In the genomic region with DNA sequence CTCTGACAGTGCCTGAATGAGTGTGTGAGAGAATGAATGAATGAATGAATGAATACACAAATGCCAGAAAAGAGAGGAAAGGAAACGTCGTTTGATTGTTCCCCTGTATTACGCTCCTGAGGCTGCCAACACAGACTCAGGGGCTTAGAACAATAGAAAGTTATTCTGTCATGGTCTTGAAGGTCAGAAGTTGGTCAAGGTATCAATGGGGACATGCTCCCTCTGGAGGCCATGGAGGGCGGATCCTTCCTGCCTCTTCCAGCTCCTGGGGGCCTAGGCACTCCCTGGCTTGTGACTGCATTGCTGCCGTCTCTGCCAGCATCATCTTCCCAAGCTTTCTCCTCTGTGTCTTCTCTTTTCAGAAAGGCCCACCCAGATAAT, we compare ENCODE assay signal across 1 cellular context.
TF ChIP-seq lines count a peak whose summit lies in the region.

No MANE protein-coding gene starts in this region.

TF ChIP-seq in H1, 55 proteins besides CTCF, POLR2A, EP300 and RAD21 (continued from another document):
- TF ChIP-seq RFX5 (IDR thresholded peaks at IDR 0.05; ENCODE audit: borderline replicate concordance, low read depth, low read length) (no peak), TAF7 (optimal IDR thresholded peaks at IDR 0.05; ENCODE audit: borderline replicate concordance, low read depth, low read length) (no peak), BACH1 (IDR thresholded peaks at IDR 0.05; ENCODE audit: low read length) (no peak), BRCA1 (IDR thresholded peaks at IDR 0.05; ENCODE audit: low read depth, low read length) (no peak), RBBP5 (IDR thresholded peaks at IDR 0.05; ENCODE audit: borderline replicate concordance, low read depth, low read length) (no peak), CTBP2 (IDR thresholded peaks at IDR 0.05; ENCODE audit: borderline replicate concordance, insufficient read depth, insufficient read length, low read length) (no peak)
- TF ChIP-seq, protein P1, sequence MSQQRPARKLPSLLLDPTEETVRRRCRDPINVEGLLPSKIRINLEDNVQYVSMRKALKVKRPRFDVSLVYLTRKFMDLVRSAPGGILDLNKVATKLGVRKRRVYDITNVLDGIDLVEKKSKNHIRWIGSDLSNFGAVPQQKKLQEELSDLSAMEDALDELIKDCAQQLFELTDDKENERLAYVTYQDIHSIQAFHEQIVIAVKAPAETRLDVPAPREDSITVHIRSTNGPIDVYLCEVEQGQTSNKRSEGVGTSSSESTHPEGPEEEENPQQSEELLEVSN (IDR thresholded peaks at IDR 0.05): no peak; the same call in 1 of the 2 replicates
